In genomic region chr9:121328476-121328875, GRCh38 we compare ENCODE assay signal across 23 cellular contexts. TPM values are rescaled to one million over a fixed set of nuclear protein-coding genes. Genes with fewer than 3 reads are reported as not detected.
DNase-seq lines count a peak whose midpoint lies in the region; ATAC-seq and TF ChIP-seq lines count a peak whose summit lies in the region.
"Had no signal": no experiment of that assay in that cellular context is flagged by ENCODE, and none has a peak within 500 bp of the region (broad histone marks: within the 10 kb centered on the region; RNA-seq: fewer than 3 reads in every experiment).

No MANE protein-coding gene starts in this region.

- CTCF ChIA-PET in RWPE1 (lab: Yijun Ruan, JAX) (no interaction called here), T-cell (lab: Charles Lee) (no interaction called here)

- ATAC-seq in psoas muscle: no peak
- ATAC-seq in T-cell (replicated peaks in 1 of 4): no peak
- ATAC-seq: activated CD8-positive, alpha-beta T cell treated with anti-CD3 and anti-CD28 coated beads for 36 hours; naive thymus-derived CD8-positive, alpha-beta T cell; stimulated activated naive CD8-positive, alpha-beta T cell treated with anti-CD3 and anti-CD28 coated beads, Interleukin-15, Interleukin-2, amounts not matched to agents 100 U/mL and 50 U/mL, for 24 hours had no signal

- no peaks in the 10 kb centered on the region for H3K27me3 Mint-ChIP-seq in T-cell
- H3K27me3 Mint-ChIP-seq: activated CD8-positive, alpha-beta T cell treated with anti-CD3 and anti-CD28 coated beads for 36 hours; activated naive CD8-positive, alpha-beta T cell treated with anti-CD3 and anti-CD28 coated beads, Interleukin-2, amount 10 ng/mL, durations not matched to agents 7 days and 5 days; naive thymus-derived CD8-positive, alpha-beta T cell had no signal

- no peak for TF ChIP-seq CTCF in RWPE1 (conservative IDR thresholded peaks at IDR 0.05; ENCODE audit: low read depth)
- no peak for TF ChIP-seq CTCF in psoas muscle (IDR thresholded peaks at IDR 0.05)
- no peak for TF ChIP-seq CTCF in tibial artery (IDR thresholded peaks at IDR 0.05)

- peaks cover 31% of the 10 kb centered on the region for H3K36me3 Mint-ChIP-seq in T-cell

- DNase-seq in RWPE1 (ENCODE audit: low spot score): no peak
- DNase-seq in psoas muscle: no peak
- no peak for DNase-seq in tibial artery
- DNase-seq in NCI-H446 (lab: John Stamatoyannopoulos, UW): no peak
- no peak for DNase-seq in T-cell
- DNase-seq in SHP77 treated with DMSO at 0.1 percent for 48 hours (lab: John Stamatoyannopoulos, UW): no peak
- DNase-seq: activated CD4-positive, alpha-beta T cell treated with anti-CD3 and anti-CD28 coated beads for 1 hour; activated CD8-positive, alpha-beta T cell treated with anti-CD3 and anti-CD28 coated beads for 36 hours; activated effector memory CD4-positive, alpha-beta T cell treated with Interleukin-2 at 50 U/mL for 16 hours; activated naive CD8-positive, alpha-beta T cell treated with anti-CD3 and anti-CD28 coated beads, Interleukin-2, amount 10 ng/mL, durations not matched to agents 7 days and 5 days; cerebellar nuclear complex; effector memory CD4-positive, alpha-beta T cell; glutamatergic neuron; kidney glomerular epithelial cell; naive thymus-derived CD8-positive, alpha-beta T cell; NCI-H510A treated with DMSO at 0.1 percent for 48 hours; NK-92 treated with Interleukin-12 subunit alpha and Interleukin-12 subunit beta, amount 100 ng/mL, for 24 hours; PC-9; stimulated activated naive CD8-positive, alpha-beta T cell treated with anti-CD3 and anti-CD28 coated beads, Interleukin-15, Interleukin-2, amounts not matched to agents 100 U/mL and 50 U/mL, for 24 hours had no signal

- H3K4me3 Mint-ChIP-seq in T-cell: no peak overlapping the region
- H3K4me3 Mint-ChIP-seq: activated CD8-positive, alpha-beta T cell treated with anti-CD3 and anti-CD28 coated beads for 36 hours; activated naive CD8-positive, alpha-beta T cell treated with anti-CD3 and anti-CD28 coated beads, Interleukin-2, amount 10 ng/mL, durations not matched to agents 7 days and 5 days; mesothelial cell of epicardium; naive thymus-derived CD8-positive, alpha-beta T cell had no signal

- H3K4me1 Mint-ChIP-seq in T-cell: peaks cover 0 to 5% (median 0%) of the 10 kb centered on the region in 3 donors
- H3K4me1 Mint-ChIP-seq: mesothelial cell of epicardium had no signal

- H3K9me3 ChIP-seq in esophagus (ENCODE audit: control insufficient read depth in 2 of 2, insufficient read depth in 1 of 2, low read depth in 1 of 2, low read length in 1 of 2) (peaks cover 0 to 2% of the 10 kb centered on the region in 2 donors), psoas muscle (no peaks in the 10 kb centered on the region), tibial artery (no peaks in the 10 kb centered on the region)

- no peaks in the 10 kb centered on the region for H3K9me3 Mint-ChIP-seq in T-cell
- H3K9me3 Mint-ChIP-seq: activated CD8-positive, alpha-beta T cell treated with anti-CD3 and anti-CD28 coated beads for 36 hours; activated naive CD8-positive, alpha-beta T cell treated with anti-CD3 and anti-CD28 coated beads, Interleukin-2, amount 10 ng/mL, durations not matched to agents 7 days and 5 days; mesothelial cell of epicardium; naive thymus-derived CD8-positive, alpha-beta T cell had no signal

- POLR2A ChIA-PET in RWPE1 (lab: Yijun Ruan, JAX; ENCODE audit: low non-redundant PET): no interaction called here
- POLR2A ChIA-PET in T-cell (lab: Charles Lee): no interaction called here

- intact Hi-C loops in psoas muscle (cut with DNase I) (no loop called here), tibial artery (cut with DNase I; ENCODE audit: low total_unique reads) (no loop called here)

- H3K4me1 ChIP-seq in esophagus (ENCODE audit: control insufficient read depth in 2 of 2, insufficient read depth in 2 of 2, low read length in 1 of 2) (peaks cover 7 to 30% of the 10 kb centered on the region in 2 donors), psoas muscle (peaks cover 29% of the 10 kb centered on the region), tibial artery (peaks cover 0 to 89% (median 72%) of the 10 kb centered on the region in 4 donors)

- H3K27ac Mint-ChIP-seq in T-cell: no peak overlapping the region
- H3K27ac Mint-ChIP-seq: activated CD8-positive, alpha-beta T cell treated with anti-CD3 and anti-CD28 coated beads for 36 hours; activated naive CD8-positive, alpha-beta T cell treated with anti-CD3 and anti-CD28 coated beads, Interleukin-2, amount 10 ng/mL, durations not matched to agents 7 days and 5 days; mesothelial cell of epicardium had no signal

- H3K27me3 ChIP-seq in esophagus (ENCODE audit: control insufficient read depth in 1 of 2, insufficient read depth in 2 of 2, low read length in 2 of 2) (no peaks in the 10 kb centered on the region), psoas muscle (ENCODE audit: insufficient read depth in 3 of 3, low read length in 2 of 3) (no peaks in the 10 kb centered on the region), tibial artery (no peaks in the 10 kb centered on the region)

- H3K4me3 ChIP-seq in esophagus (ENCODE audit: low read depth in 1 of 2, low read length in 2 of 2) (no peak overlapping the region), psoas muscle (no peak overlapping the region), tibial artery (no peak overlapping the region)
- H3K4me3 ChIP-seq: PC-9 had no signal

- 80 to 82% methylated on average over 8 of the region's 8 CpGs for WGBS in esophagus, 2 donors
- WGBS in psoas muscle, 3 donors: 71 to 87% (median 74%) methylated on average over 6 to 8 of the region's 8 CpGs

- H3K36me3 ChIP-seq in esophagus (ENCODE audit: control insufficient read depth in 2 of 2, insufficient read depth in 2 of 2, low read length in 1 of 2) (peaks cover 23 to 74% of the 10 kb centered on the region in 2 donors), psoas muscle (ENCODE audit: insufficient read depth in 1 of 2, low read depth in 1 of 2) (peaks cover 6 to 90% of the 10 kb centered on the region in 2 donors), tibial artery (peaks cover 87 to 96% (median 90%) of the 10 kb centered on the region in 3 donors)

- H3K27ac ChIP-seq in RWPE1 (0 out of 2 replicates have a peak overlapping the region, but pooled peaks have one; percentile 4), esophagus (ENCODE audit: low read depth in 2 of 2, low read length in 1 of 2) (peak overlapping the region; percentile 33 to 72), psoas muscle (peak overlapping the region; percentile 41), tibial artery (peak overlapping the region; percentile 92 to 95)
- H3K27ac ChIP-seq: C4-2B, KMS-11, PC-9 had no signal

RNA-seq across cellular contexts. Expression of gene STOM, which starts 41.6 kb away (rescaled TPM):
- polyA plus RNA-seq in esophagus (10 to 100 TPM; 46.3 to 64.7 TPM), psoas muscle (10 to 100 TPM; 53.2 to 83.4 (median 62.2) TPM)
- total RNA-seq in psoas muscle (100 to 1,000 TPM in 3 of 4 donors, 10 to 100 TPM in 1; 89.6 to 237 (median 114) TPM), T-cell (10 to 100 TPM; 24.2 to 73.9 (median 57.8) TPM)

Comparison
In these comparisons a context has a peak if more than half of its experiments do, and no peak if none do; other contexts are left out.
1. H3K27ac ChIP-seq: peak in every context shown above with its lines; median percentile 94 in tibial artery; 52 in esophagus; 41 in psoas muscle; 4 in RWPE1.